Comparison of ENCODE assay signal across 7 cellular contexts in genomic region chr6:96723362-96723761, GRCh38.
"Had no signal": no experiment of that assay in that cellular context is flagged by ENCODE, and none has a peak within 500 bp of the region (broad histone marks: within the 10 kb centered on the region; RNA-seq: fewer than 3 reads in every experiment).

No MANE protein-coding gene starts in this region.

- H3K4me3 ChIP-seq: GM23338 had no signal

- FAIRE-seq: H1, H54, HTR-8/SVneo had no signal

- H3K9me3 Mint-ChIP-seq: GM23338, H9 had no signal

- H3K27ac Mint-ChIP-seq: GM23338, H9 had no signal

- H3K4me3 Mint-ChIP-seq: GM23338, H9 had no signal

- H3K4me1 Mint-ChIP-seq: GM23338 had no signal

- ATAC-seq: GM23338 had no signal

- DNase-seq: H9, HCEC 1CT, IMR-90 had no signal
